Comparison of ENCODE assay signal across 8 cellular contexts in the genomic region with DNA sequence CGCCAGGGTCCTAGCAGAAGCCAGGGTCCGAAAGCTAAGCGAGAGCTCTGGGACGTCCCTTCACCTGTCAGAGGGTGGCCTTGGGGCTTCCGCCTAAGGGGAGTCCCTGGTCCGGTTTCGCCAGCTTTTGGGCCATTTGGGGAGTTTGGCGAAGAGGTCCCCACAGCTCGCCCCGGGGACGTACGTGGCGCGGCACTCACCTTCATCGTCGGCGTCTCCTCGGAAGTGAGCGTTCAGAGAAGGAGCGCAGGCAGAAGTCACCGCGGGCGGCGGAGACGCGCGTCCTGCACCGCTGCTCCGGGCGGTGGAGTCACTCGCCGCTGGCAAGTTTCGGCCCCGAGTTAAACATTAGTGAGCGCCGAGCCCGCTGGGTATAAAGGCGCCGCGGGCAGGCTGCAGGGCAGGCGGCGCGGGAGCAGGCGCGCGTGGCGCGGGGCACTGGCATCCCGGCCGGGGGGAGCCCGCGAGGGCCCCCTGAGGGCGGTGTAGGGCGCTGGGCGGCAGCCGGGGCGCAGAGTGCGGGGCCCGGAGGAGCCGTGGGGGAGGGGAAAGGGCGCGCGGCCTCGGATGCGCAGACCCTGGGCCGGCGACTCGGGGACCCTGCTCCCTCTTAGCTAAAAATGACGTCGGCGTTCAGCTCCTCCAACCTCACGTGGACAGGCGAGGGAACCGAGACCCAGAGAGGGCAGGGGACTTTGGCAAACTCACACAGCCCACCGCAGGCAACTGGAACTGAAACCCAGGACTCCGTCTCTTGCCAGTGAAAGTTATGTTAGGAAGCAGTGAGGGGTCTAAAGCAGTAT. TPM values are rescaled to one million over a fixed set of nuclear protein-coding genes. Genes with fewer than 3 reads are reported as not detected.
DNase-seq lines count a peak whose midpoint lies in the region; ATAC-seq and TF ChIP-seq lines count a peak whose summit lies in the region.

A gene (minus strand): TSS at position 440 of the 803 bp plus-strand sequence. CDS start 234 bp downstream, at position 206.

- peak within 1 kb of the TSS; percentile 90 to 98 (median 97) for H3K4me3 Mint-ChIP-seq in T-cell

- TF ChIP-seq POLR2A in body of pancreas (IDR thresholded peaks at IDR 0.05): peak in 2 of 3 donors; percentile 18 to 43

- 1 to 7% methylated on average over 17 to 70 of the region's 76 CpGs for WGBS in body of pancreas, 2 donors

- POLR2A ChIA-PET in BJ (lab: Charles Lee) (no interaction called here), T-cell (lab: Charles Lee) (interaction anchor here (0.5 to 1.1 kb wide), 3 partner anchors 13 to 941 kb away, joined by 3 to 7 read pairs (median 4); no protein-coding TSS in a partner anchor)

- peaks cover 42 to 56% (median 51%) of the 10 kb centered on the region in 3 donors for H3K4me1 Mint-ChIP-seq in T-cell

- H3K4me1 ChIP-seq in body of pancreas: peaks cover 13% of the 10 kb centered on the region

- H3K36me3 ChIP-seq in BJ (ENCODE audit: control insufficient read depth, insufficient read depth, low read length) (no peaks in the 10 kb centered on the region), body of pancreas (replicated peaks in 1 of 2; ENCODE audit: insufficient read depth in 1 of 2, low read depth in 2 of 2) (no peaks in the 10 kb centered on the region)

- H3K27ac ChIP-seq in body of pancreas: peak within 1 kb of the TSS in 2 of 4 donors; percentile 26 to 42

- DNase-seq in BJ (ENCODE audit: low read depth) (no peak), T-cell (peak in 33 of 34 experiments; percentile 9 to 66 (median 39)), body of pancreas (peak; percentile 59 to 82 (median 68)), left colon (peak; percentile 55 to 80), NCI-H226 (no peak)
- DNase-seq in stimulated activated CD4-positive, alpha-beta T cell treated with anti-CD3 and anti-CD28 coated beads, Interleukin-4, amount 100 ng/mL, for 1 hour: peak; percentile 56

- H3K4me3 ChIP-seq in BJ (ENCODE audit: low read depth, low read length) (peak within 1 kb of the TSS; percentile 59), body of pancreas (peak within 1 kb of the TSS; percentile 6 to 31)

- H3K9me3 ChIP-seq in body of pancreas: no peaks in the 10 kb centered on the region

- H3K27ac Mint-ChIP-seq in T-cell: peak within 1 kb of the TSS; percentile 91 to 97

- no peaks in the 10 kb centered on the region for H3K27me3 ChIP-seq in BJ (ENCODE audit: control insufficient read depth, insufficient read depth, low read length)
- H3K27me3 ChIP-seq in body of pancreas: no peaks in the 10 kb centered on the region

- no peaks in the 10 kb centered on the region for H3K27me3 Mint-ChIP-seq in T-cell

- ATAC-seq in GM19023 (IDR thresholded peaks at IDR 0.05; ENCODE audit: unreplicated experiment) (peak; percentile 91), HG03135 (IDR thresholded peaks at IDR 0.05; ENCODE audit: unreplicated experiment) (peak; percentile 91), T-cell (replicated peaks in 1 of 4) (peak; percentile 81 to 89 (median 84)), body of pancreas (peak; percentile 89), left colon (peak; percentile 94)

- intact Hi-C loops in body of pancreas (cut with DNase I) (no loop called here), left colon (cut with DNase I, micrococcal nuclease) (no loop called here)

- peaks cover 0 to 8% (median 7%) of the 10 kb centered on the region in 3 donors for H3K9me3 Mint-ChIP-seq in T-cell

- CTCF ChIA-PET in BJ (lab: Yijun Ruan, JAX): interaction anchor here (0.9 to 1.2 kb wide), 3 partner anchors 9 to 45 kb away, joined by 3 to 6 read pairs (median 5); no protein-coding TSS in a partner anchor
- CTCF ChIA-PET in T-cell (lab: Charles Lee): interaction anchor here (0.6 to 2.9 kb wide), 9 partner anchors 17 to 970 kb away, joined by 3 to 13 read pairs (median 3); no protein-coding TSS in a partner anchor

- H3K36me3 Mint-ChIP-seq in T-cell: peaks cover 27% of the 10 kb centered on the region

- TF ChIP-seq CTCF in BJ (IDR thresholded peaks at IDR 0.05; ENCODE audit: insufficient read depth, low read depth, low read length) (no peak), body of pancreas (IDR thresholded peaks at IDR 0.05) (peak in 1 of 7 experiments; percentile 1)

RNA-seq across cellular contexts. Expression of the gene that starts here (rescaled TPM):
- polyA plus RNA-seq in BJ (2011; rRNA removed): 10.3 and 22.3 TPM in 2 replicates
- polyA minus RNA-seq in BJ (2011; rRNA and poly(A)+ RNA removed): 6.9 and 11.4 TPM in 2 replicates
- total RNA-seq in T-cell: 10 to 100 TPM; 30.1 to 47.7 (median 37.9) TPM
- total RNA-seq in body of pancreas: 1 to 10 TPM in 1 of 2 donors, under 1 TPM in 1; 0.99 to 7.5 TPM
- total RNA-seq in left colon: 10 to 100 TPM; 14.7 to 30.1 TPM

Comparison
In these comparisons a context has a peak if more than half of its experiments do, and no peak if none do; other contexts are left out.
1. DNase-seq: peak in T-cell (33 of 34), body of pancreas (4 of 4), left colon (2 of 2) and stimulated activated CD4-positive, alpha-beta T cell treated with anti-CD3 and anti-CD28 coated beads, Interleukin-4, amount 100 ng/mL, for 1 hour (single experiment); none in BJ (single experiment) and NCI-H226 (single experiment).
2. Peak in every context shown above with its lines, with median percentiles within 50 percentile points of each other: ATAC-seq.